Comparison of ENCODE assay signal across 8 cellular contexts in genomic region chr18:76823574-76823973, GRCh38. TPM values are rescaled to one million over a fixed set of nuclear protein-coding genes. Genes with fewer than 3 reads are reported as not detected.
DNase-seq lines count a peak whose midpoint lies in the region; ATAC-seq and TF ChIP-seq lines count a peak whose summit lies in the region.

No MANE protein-coding gene starts in this region.

- ATAC-seq in HG02588 (IDR thresholded peaks at IDR 0.05; ENCODE audit: unreplicated experiment) (no peak), HG02678 (IDR thresholded peaks at IDR 0.05; ENCODE audit: unreplicated experiment) (no peak)

- H3K4me1 ChIP-seq in prostate gland (replicated peaks), result no peaks in the 10 kb centered on the region

- H3K9me3 ChIP-seq in prostate gland, result no peaks in the 10 kb centered on the region

- peak overlapping the region; percentile 53 to 95 for H3K27ac ChIP-seq in prostate gland

- 45% methylated on average over 24 of the region's 27 CpGs for WGBS in prostate gland

- peak; percentile 31 for DNase-seq in activated T-cell treated with anti-CD3 and anti-CD28 coated beads, Interleukin-2, amount 50 U/mL, for 1 hour
- DNase-seq in activated T-cell treated with anti-CD3 and anti-CD28 coated beads for 4 hours (no peak), fibroblast of villous mesenchyme (ENCODE audit: low read depth) (no peak), prostate gland (ENCODE audit: low spot score) (no peak), DMS114 treated with DMSO at 0.1 percent for 48 hours (lab: John Stamatoyannopoulos, UW; ENCODE audit: unreplicated experiment) (no peak)

- H3K4me3 ChIP-seq in WI38 (ENCODE audit: low read depth, low read length) (peak overlapping the region; percentile 73), fibroblast of villous mesenchyme (ENCODE audit: low read depth, low read length) (peak overlapping the region; percentile 65), prostate gland (peak overlapping the region; percentile 89 to 92)

- intact Hi-C loops in prostate gland (cut with DNase I), result no loop called here

- no peaks in the 10 kb centered on the region for H3K36me3 ChIP-seq in prostate gland

- no peak for TF ChIP-seq CTCF in WI38 (IDR thresholded peaks at IDR 0.05; ENCODE audit: low read depth, low read length)
- peak; percentile 33 for TF ChIP-seq CTCF in fibroblast of villous mesenchyme (IDR thresholded peaks at IDR 0.05; ENCODE audit: insufficient read depth, low read depth, low read length)
- peak in 1 of 4 experiments; percentile 15 for TF ChIP-seq CTCF in prostate gland (IDR thresholded peaks at IDR 0.05)

- no peaks in the 10 kb centered on the region for H3K27me3 ChIP-seq in prostate gland (replicated peaks; ENCODE audit: insufficient read depth)

- TF ChIP-seq POLR2A in prostate gland (IDR thresholded peaks at IDR 0.05), result no peak

RNA-seq across cellular contexts. Expression of gene ZNF236, which starts 1.2 kb away (rescaled TPM):
- total RNA-seq in fibroblast of villous mesenchyme (11.9 and 12.5 TPM in 2 replicates), prostate gland (10 to 100 TPM in 1 of 2 donors, 1 to 10 TPM in 1; 8.3 to 29.0 TPM)
